In genomic region chr2:72743481-72743880, GRCh38 we compare ENCODE assay signal across 20 cellular contexts.
"Had no signal": no experiment of that assay in that cellular context is flagged by ENCODE, and none has a peak within 500 bp of the region (broad histone marks: within the 10 kb centered on the region; RNA-seq: fewer than 3 reads in every experiment).

No MANE protein-coding gene starts in this region.

- H3K4me1 ChIP-seq: pancreas, prostate gland, uterus had no signal

- H3K9me3 ChIP-seq: lower lobe of right lung, pancreas, prostate gland, tibial nerve, uterus had no signal

- H3K36me3 ChIP-seq: pancreas, prostate gland, uterus had no signal

- DNase-seq: islet precursor cell; left cardiac atrium; lower lobe of right lung; naive thymus-derived CD8-positive, alpha-beta T cell; nucleus accumbens; pancreas; posterior cingulate gyrus; retina; right cardiac atrium; stimulated activated CD4-positive, alpha-beta T cell treated with anti-CD3 and anti-CD28 coated beads, Interleukin-12 subunit alpha, Interleukin-12 subunit beta, amount 100 ng/mL, for 4 hours; stimulated activated CD4-positive, alpha-beta T cell treated with anti-CD3 and anti-CD28 coated beads, Interleukin-15, amount 100 ng/mL, for 24 hours; stimulated activated CD4-positive, alpha-beta T cell treated with anti-CD3 and anti-CD28 coated beads, Interleukin-2, amount 100 ng/mL, for 24 hours; stimulated activated CD4-positive, alpha-beta T cell treated with anti-CD3 and anti-CD28 coated beads, Interleukin-4, amount 100 ng/mL, for 1 hour; stimulated activated naive B cell treated with anti-CD40 and anti-IgM and Interleukin-4, amounts not matched to agents 10 μg/mL and 1 μg/mL and 100 μg/mL, for 72 hours; uterus had no signal

- H3K4me3 ChIP-seq: lower lobe of right lung, pancreas, prostate gland, skin epidermis, tibial nerve, uterus had no signal

- H3K27ac ChIP-seq: lower lobe of right lung, pancreas, prostate gland, skin epidermis, tibial nerve, uterus had no signal

- ATAC-seq: left lobe of liver; naive thymus-derived CD8-positive, alpha-beta T cell; right cardiac atrium; sciatic nerve had no signal

- H3K27me3 ChIP-seq: pancreas, tibial nerve, uterus had no signal
